Comparison of ENCODE assay signal across 10 cellular contexts in the genomic region with DNA sequence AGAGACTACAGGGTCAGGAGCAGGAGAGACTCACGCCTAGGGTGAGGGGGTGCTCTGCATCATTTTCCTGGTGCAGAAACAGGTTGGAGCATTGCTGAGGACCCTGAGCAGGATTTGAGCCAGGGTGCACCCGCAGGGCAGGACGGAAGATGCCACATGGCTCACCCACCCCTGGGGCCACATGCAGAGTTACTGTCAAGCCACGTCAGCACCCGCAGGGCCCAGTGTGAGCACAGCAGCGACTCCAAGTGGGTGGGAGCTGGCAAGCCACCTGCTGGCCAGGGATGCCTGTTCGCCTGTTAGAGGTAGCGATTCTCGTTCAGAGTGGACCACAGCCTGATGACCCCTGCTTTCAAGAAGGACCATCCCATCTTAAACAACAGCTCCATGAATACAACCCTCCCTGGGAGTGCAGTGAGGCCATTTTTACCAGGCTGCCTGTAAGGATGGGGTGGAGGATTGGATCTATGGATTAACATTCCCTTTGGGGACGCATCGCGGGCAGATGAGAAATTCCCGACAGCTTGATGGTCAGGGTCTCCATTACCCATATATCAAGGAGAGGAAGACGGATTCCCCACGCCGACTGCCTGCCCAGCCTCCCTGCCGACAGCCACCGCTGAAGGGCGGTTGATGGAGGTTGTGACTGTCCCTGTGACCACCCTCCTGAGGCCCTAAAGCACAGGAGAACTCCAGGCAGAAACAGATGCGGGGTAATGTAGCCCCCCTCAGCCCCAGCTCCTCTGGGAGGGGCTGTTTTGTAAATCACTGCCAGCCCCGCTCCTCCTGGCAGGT.
DNase-seq lines count a peak whose midpoint lies in the region; TF ChIP-seq lines count a peak whose summit lies in the region.
"Had no signal": no experiment of that assay in that cellular context is flagged by ENCODE, and none has a peak within 500 bp of the region (broad histone marks: within the 10 kb centered on the region; RNA-seq: fewer than 3 reads in every experiment).

No MANE protein-coding gene starts in this region.

- no peaks in the 10 kb centered on the region for H3K9me3 Mint-ChIP-seq in chondrocyte (ENCODE audit: low read depth)
- H3K9me3 Mint-ChIP-seq: central memory CD8-positive, alpha-beta T cell had no signal

- H3K36me3 Mint-ChIP-seq in chondrocyte (ENCODE audit: low read depth) = no peaks in the 10 kb centered on the region

- H3K4me1 Mint-ChIP-seq in chondrocyte (ENCODE audit: low read depth) = no peaks in the 10 kb centered on the region
- H3K4me1 Mint-ChIP-seq: central memory CD8-positive, alpha-beta T cell had no signal

- no peak for TF ChIP-seq CTCF in chondrocyte (IDR thresholded peaks at IDR 0.05)

- no peak overlapping the region for H3K4me3 Mint-ChIP-seq in chondrocyte (ENCODE audit: unreplicated experiment)
- H3K4me3 Mint-ChIP-seq: central memory CD8-positive, alpha-beta T cell had no signal

- peak; percentile 7 for DNase-seq in activated naive CD4-positive, alpha-beta T cell treated with anti-CD3 and anti-CD28 coated beads, Interleukin-2, amount 50 U/mL, for 16 hours
- no peak for DNase-seq in activated naive CD4-positive, alpha-beta T cell (lab: John Stamatoyannopoulos, UW)
- DNase-seq in NCI-H460 (ENCODE audit: extremely low read depth, low read depth) (peak; percentile 6), chondrocyte (ENCODE audit: low spot score) (peak; percentile 75), NCI-H2081 treated with DMSO at 0.1 percent for 48 hours (lab: John Stamatoyannopoulos, UW) (no peak), DMS 273 treated with DMSO at 0.1 percent for 48 hours (lab: John Stamatoyannopoulos, UW) (no peak), NOMO-1 (lab: John Stamatoyannopoulos, UW; ENCODE audit: unreplicated experiment in 2 of 2) (no peak)
- peak; percentile 11 for DNase-seq in stimulated activated CD8-positive, alpha-beta memory T cell treated with anti-CD3 and anti-CD28 coated beads, Interleukin-4, amount 100 ng/mL, for 48 hours
- DNase-seq: NCI-H69 had no signal

- H3K27ac Mint-ChIP-seq in chondrocyte (ENCODE audit: unreplicated experiment) = no peak overlapping the region

- H3K27me3 Mint-ChIP-seq in chondrocyte (ENCODE audit: low read depth) = peaks cover 8% of the 10 kb centered on the region

Comparison
In these comparisons a context has a peak if more than half of its experiments do, and no peak if none do; other contexts are left out.
1. DNase-seq: peak in activated naive CD4-positive, alpha-beta T cell treated with anti-CD3 and anti-CD28 coated beads, Interleukin-2, amount 50 U/mL, for 16 hours (single experiment), NCI-H460 (single experiment), chondrocyte (single experiment) and stimulated activated CD8-positive, alpha-beta memory T cell treated with anti-CD3 and anti-CD28 coated beads, Interleukin-4, amount 100 ng/mL, for 48 hours (single experiment); none in activated naive CD4-positive, alpha-beta T cell (0 of 4), NCI-H2081 treated with DMSO at 0.1 percent for 48 hours (single experiment), DMS 273 treated with DMSO at 0.1 percent for 48 hours (single experiment) and NOMO-1 (0 of 2).